Comparison of ENCODE assay signal across 9 cellular contexts in genomic region chrX:123878177-123878576, GRCh38. TPM values are rescaled to one million over a fixed set of nuclear protein-coding genes. Genes with fewer than 3 reads are reported as not detected.
DNase-seq lines count a peak whose midpoint lies in the region; ATAC-seq and TF ChIP-seq lines count a peak whose summit lies in the region.
"Had no signal": no experiment of that assay in that cellular context is flagged by ENCODE, and none has a peak within 500 bp of the region (broad histone marks: within the 10 kb centered on the region; RNA-seq: fewer than 3 reads in every experiment).

No MANE protein-coding gene starts in this region.

- no peak for TF ChIP-seq CTCF in NB4 (IDR thresholded peaks at IDR 0.05; ENCODE audit: low read depth, low read length)
- TF ChIP-seq CTCF in lower lobe of right lung (IDR thresholded peaks at IDR 0.05): no peak

- no peaks in the 10 kb centered on the region for H3K36me3 ChIP-seq in lower lobe of right lung
- peaks cover 0 to 2% of the 10 kb centered on the region in 2 experiments for H3K36me3 ChIP-seq in trophoblast cell (ENCODE audit: control insufficient read depth in 1 of 2, insufficient read depth in 2 of 2, low read length in 2 of 2)

- no peak overlapping the region for H4K12ac ChIP-seq in trophoblast cell (ENCODE audit: low read depth, low read length)

- no peak overlapping the region for H3K23ac ChIP-seq in trophoblast cell (ENCODE audit: low read length)

- peaks cover 17% of the 10 kb centered on the region for H3K4me1 ChIP-seq in lower lobe of right lung
- no peaks in the 10 kb centered on the region for H3K4me1 ChIP-seq in trophoblast cell (ENCODE audit: control insufficient read depth in 1 of 2, insufficient read depth in 2 of 2, low read length in 2 of 2)

- H3K27me3 ChIP-seq in lower lobe of right lung (ENCODE audit: low read depth) (no peaks in the 10 kb centered on the region), trophoblast cell (ENCODE audit: insufficient read depth, low read length) (no peaks in the 10 kb centered on the region)

- peak overlapping the region; percentile 11 for H3K27ac ChIP-seq in lower lobe of right lung
- H3K27ac ChIP-seq in trophoblast cell (ENCODE audit: low read depth, low read length): no peak overlapping the region

- no peak overlapping the region for H3K18ac ChIP-seq in trophoblast cell (ENCODE audit: low read length)

- H3K9me3 ChIP-seq in lower lobe of right lung: no peaks in the 10 kb centered on the region
- no peaks in the 10 kb centered on the region for H3K9me3 ChIP-seq in trophoblast cell (ENCODE audit: insufficient read depth, low read depth, low read length)

- no peak overlapping the region for H4K8ac ChIP-seq in trophoblast cell (ENCODE audit: low read depth, low read length)

- no peak overlapping the region for H2AK5ac ChIP-seq in trophoblast cell (ENCODE audit: low read length)

- H3K4me2 ChIP-seq in trophoblast cell (ENCODE audit: low read length): no peak overlapping the region

- intact Hi-C loops in lower lobe of right lung (cut with DNase I): no loop called here

- no peaks in the 10 kb centered on the region for H3K79me1 ChIP-seq in trophoblast cell (ENCODE audit: low read length)

- H3K4me3 ChIP-seq in NB4 (ENCODE audit: low read depth, low read length) (peak overlapping the region; percentile 62), lower lobe of right lung (no peak overlapping the region), trophoblast cell (ENCODE audit: low read depth, low read length) (no peak overlapping the region)
- H3K4me3 ChIP-seq: K562 had no signal

- no peak overlapping the region for H3K4ac ChIP-seq in trophoblast cell (ENCODE audit: low read depth, low read length)

- no peak overlapping the region for H2BK120ac ChIP-seq in trophoblast cell (ENCODE audit: insufficient read depth, low read length, poor library complexity)

- ATAC-seq in GM18858 (IDR thresholded peaks at IDR 0.05; ENCODE audit: unreplicated experiment): peak; percentile 84
- peak; percentile 86 for ATAC-seq in HG02623 (IDR thresholded peaks at IDR 0.05; ENCODE audit: unreplicated experiment)
- peak in 1 of 2 donors; percentile 56 for ATAC-seq in lower lobe of right lung
- ATAC-seq: K562 had no signal

- no peak overlapping the region for H2AFZ ChIP-seq in trophoblast cell (ENCODE audit: insufficient read depth, low read length, poor library complexity)

- WGBS in trophoblast cell (ENCODE audit: extremely low coverage, insufficient coverage, insufficient read length): no CpG with 5 or more reads among the region's 1 CpG

- H2BK12ac ChIP-seq in trophoblast cell (ENCODE audit: low read length): no peak overlapping the region

- no peak overlapping the region for H4K91ac ChIP-seq in trophoblast cell (ENCODE audit: low read depth, low read length)

- DNase-seq in NB4 (ENCODE audit: low read depth) (peak; percentile 72), lower lobe of right lung (no peak), NCI-H146 (lab: John Stamatoyannopoulos, UW) (no peak), NCI-H1105 treated with DMSO at 0.1 percent for 48 hours (lab: John Stamatoyannopoulos, UW) (no peak), globus pallidus (ENCODE audit: low spot score) (no peak), trophoblast cell (no peak)

- no peak for TF ChIP-seq POLR2A in NB4 (IDR thresholded peaks at IDR 0.05; ENCODE audit: extremely low read depth, insufficient read length)

- H2BK5ac ChIP-seq in trophoblast cell (ENCODE audit: low read depth, low read length, poor library complexity): no peak overlapping the region

- H3K14ac ChIP-seq in trophoblast cell (ENCODE audit: low read length): no peak overlapping the region

- H3K9ac ChIP-seq in trophoblast cell (ENCODE audit: low read length): no peak overlapping the region

- H3K79me2 ChIP-seq in trophoblast cell (ENCODE audit: control insufficient read depth, insufficient read depth, low read length, poor library complexity): no peaks in the 10 kb centered on the region

RNA-seq across cellular contexts. Expression of gene XIAP, which starts 18.3 kb away (rescaled TPM):
- 61.9 TPM for total RNA-seq in lower lobe of right lung
- polyA plus RNA-seq in trophoblast cell (2013): 29.1 and 30.0 TPM in 2 replicates
